ENCODE assay signal across 28 cellular contexts in genomic region chr5:175642998-175643397, GRCh38. TPM values are rescaled to one million over a fixed set of nuclear protein-coding genes. Genes with fewer than 3 reads are reported as not detected.
"Had no signal": no experiment of that assay in that cellular context is flagged by ENCODE, and none has a peak within 500 bp of the region (broad histone marks: within the 10 kb centered on the region; RNA-seq: fewer than 3 reads in every experiment).

No MANE protein-coding gene starts in this region.

- H3K27me3 ChIP-seq: breast epithelium, hepatocyte, neutrophil, right lobe of liver, uterus had no signal

- H3K4me1 Mint-ChIP-seq: mesothelial cell of epicardium, naive B cell had no signal

- H3K4me1 ChIP-seq: breast epithelium, gastroesophageal sphincter, left ventricle myocardium inferior, right lobe of liver, uterus had no signal

- DNase-seq: activated CD4-positive, alpha-beta T cell treated with anti-CD3 and anti-CD28 coated beads for 4 hours; activated CD8-positive, alpha-beta memory T cell treated with anti-CD3 and anti-CD28 coated beads for 24 hours; activated naive CD4-positive, alpha-beta T cell treated with Interleukin-2 at 50 U/mL for 16 hours; activated T-cell treated with anti-CD3 and anti-CD28 coated beads, Interleukin-2, amount 50 U/mL, for 24 hours; central memory CD4-positive, alpha-beta T cell; islet precursor cell; left ventricle myocardium inferior; naive B cell; nephron progenitor cell; right lobe of liver; stimulated activated CD4-positive, alpha-beta T cell treated with anti-CD3 and anti-CD28 coated beads, Interleukin-12 subunit alpha, Interleukin-12 subunit beta, amount 100 ng/mL, for 4 hours; stimulated activated CD4-positive, alpha-beta T cell treated with anti-CD3 and anti-CD28 coated beads, Interleukin-4, amount 100 ng/mL, for 1 hour; substantia nigra; T-helper 17 cell; uterus had no signal

- H3K36me3 Mint-ChIP-seq: mesothelial cell of epicardium, naive B cell, type B pancreatic cell had no signal

- H3K79me2 ChIP-seq: hepatocyte had no signal

- ATAC-seq: gastroesophageal sphincter, right lobe of liver, SK-N-SH treated with all-trans-retinoic acid at 6 μM for 48 hours, T-helper 17 cell had no signal

- H3K27ac Mint-ChIP-seq: activated T-cell treated with anti-CD3 and anti-CD28 coated beads, Interleukin-2, amount 50 U/mL, for 24 hours; mesothelial cell of epicardium; naive B cell; nephron progenitor cell; stimulated activated naive CD8-positive, alpha-beta T cell treated with anti-CD3 and anti-CD28 coated beads, Interleukin-15, Interleukin-2, amounts not matched to agents 100 ng/mL and 50 ng/mL, for 24 hours; type B pancreatic cell had no signal

- H3K4me3 Mint-ChIP-seq: activated T-cell treated with anti-CD3 and anti-CD28 coated beads, Interleukin-2, amount 50 U/mL, for 24 hours; mesothelial cell of epicardium; naive B cell; nephron progenitor cell; stimulated activated naive CD8-positive, alpha-beta T cell treated with anti-CD3 and anti-CD28 coated beads, Interleukin-15, Interleukin-2, amounts not matched to agents 100 ng/mL and 50 ng/mL, for 24 hours; T-helper 17 cell; type B pancreatic cell had no signal

- H3K4me3 ChIP-seq: breast epithelium, gastroesophageal sphincter, hepatocyte, left ventricle myocardium inferior, right lobe of liver, uterus had no signal

- H3K9me3 ChIP-seq: breast epithelium, left ventricle myocardium inferior, neutrophil, right lobe of liver, uterus had no signal

- H3K36me3 ChIP-seq: breast epithelium, gastroesophageal sphincter, left ventricle myocardium inferior, neutrophil, right lobe of liver, uterus had no signal

- H3K27me3 Mint-ChIP-seq: activated T-cell treated with anti-CD3 and anti-CD28 coated beads, Interleukin-2, amount 50 U/mL, for 24 hours; T-helper 17 cell had no signal

- FAIRE-seq: endothelial cell of umbilical vein had no signal

- H3K27ac ChIP-seq: breast epithelium, gastroesophageal sphincter, hepatocyte, left ventricle myocardium inferior, neutrophil, right lobe of liver, uterus had no signal

- H3K4me2 ChIP-seq: hepatocyte had no signal

- H2AFZ ChIP-seq: hepatocyte had no signal

RNA-seq across cellular contexts. Expression of gene HRH2, which starts 14.9 kb away (rescaled TPM):
- total RNA-seq: endothelial cell of umbilical vein, fibroblast of lung, fibroblast of villous mesenchyme, lung microvascular endothelial cell, osteocyte had no signal
- polyA plus RNA-seq: endothelial cell of umbilical vein had no signal
